8 cellular contexts compared by ENCODE assay signal in the genomic region with DNA sequence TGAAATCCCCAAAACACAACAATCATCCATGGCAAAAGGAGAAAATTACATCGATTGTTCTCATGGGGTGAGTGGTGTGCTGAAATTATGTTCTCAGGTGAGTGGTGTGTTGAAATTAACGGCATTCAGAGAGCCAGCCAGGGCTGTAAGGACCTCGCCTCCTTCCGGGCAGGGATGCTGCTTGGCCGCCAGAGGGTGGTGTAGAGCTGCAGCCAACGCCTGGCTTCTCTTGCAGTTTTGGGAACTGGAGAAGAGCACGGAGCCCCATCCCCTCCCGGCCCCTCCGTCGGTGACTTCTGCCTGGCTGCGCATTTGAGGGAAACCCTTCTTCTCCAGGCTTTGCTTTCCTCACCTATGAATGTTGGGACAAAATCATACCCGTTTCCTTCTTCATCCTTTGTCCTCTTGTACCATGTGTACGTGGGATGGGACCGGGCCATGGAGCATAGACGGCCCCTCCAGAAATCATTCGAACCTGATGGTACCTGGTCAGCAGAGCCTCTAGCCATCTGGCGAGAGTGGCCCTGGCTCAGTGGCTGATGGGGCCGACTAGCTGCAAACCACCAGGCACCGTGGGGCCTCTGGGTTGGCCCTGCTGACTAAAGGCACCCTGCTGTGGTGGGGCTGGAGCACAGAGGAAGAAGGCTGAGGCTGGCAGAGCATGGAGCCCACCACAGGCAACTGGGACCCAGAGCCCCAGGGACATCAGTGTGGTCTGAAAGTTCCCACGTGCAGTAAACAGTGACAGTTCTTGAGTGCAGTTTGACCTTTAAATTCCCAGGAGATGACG. TPM values are rescaled to one million over a fixed set of nuclear protein-coding genes. Genes with fewer than 3 reads are reported as not detected.
DNase-seq lines count a peak whose midpoint lies in the region; ATAC-seq and TF ChIP-seq lines count a peak whose summit lies in the region.

No MANE protein-coding gene starts in this region.

- H3K4me3 ChIP-seq in DND-41 (ENCODE audit: low read depth in 1 of 2, low read length in 2 of 2) (no peak overlapping the region), MM.1S (ENCODE audit: low read length) (no peak overlapping the region)

- H4K20me1 ChIP-seq in DND-41 (ENCODE audit: insufficient read depth, low read length) (peaks cover 9% of the 10 kb centered on the region), MM.1S (ENCODE audit: insufficient read depth, low read length) (no peaks in the 10 kb centered on the region)

- H3K9ac ChIP-seq in DND-41 (ENCODE audit: low read depth, low read length) (no peak overlapping the region), MM.1S (ENCODE audit: low read length) (no peak overlapping the region)

- ATAC-seq in DND-41 (ENCODE audit: insufficient read depth, low read depth) (peak; percentile 81), GM21723 (IDR thresholded peaks at IDR 0.05; ENCODE audit: unreplicated experiment) (peak; percentile 84), left colon (peak; percentile 79), HG03196 (IDR thresholded peaks at IDR 0.05; ENCODE audit: unreplicated experiment) (no peak)

- TF ChIP-seq CTCF in DND-41 (IDR thresholded peaks at IDR 0.05; ENCODE audit: borderline replicate concordance, extremely low read depth, low read length, poor library complexity, severe bottlenecking), result peak; percentile 81
- peak; percentile 88 for TF ChIP-seq CTCF in MM.1S (IDR thresholded peaks at IDR 0.05; ENCODE audit: low read length)
- TF ChIP-seq CTCF in VCaP (conservative IDR thresholded peaks at IDR 0.05), result peak; percentile 97

- H3K27ac ChIP-seq in DND-41 (ENCODE audit: low read length) (no peak overlapping the region), MM.1S (ENCODE audit: low read length) (no peak overlapping the region), VCaP (no peak overlapping the region), caudate nucleus (ENCODE audit: low read depth, low read length) (no peak overlapping the region)

- H3K4me2 ChIP-seq in DND-41 (ENCODE audit: insufficient read depth, low read length) (no peak overlapping the region), MM.1S (ENCODE audit: low read depth, low read length) (no peak overlapping the region)

- H3K27me3 ChIP-seq in DND-41 (ENCODE audit: insufficient read depth, low read length, poor library complexity) (no peaks in the 10 kb centered on the region), MM.1S (replicated peaks; ENCODE audit: insufficient read depth, low read length) (no peaks in the 10 kb centered on the region)

- peaks cover 71% of the 10 kb centered on the region for H3K36me3 ChIP-seq in DND-41 (ENCODE audit: insufficient read depth, low read length)
- H3K36me3 ChIP-seq in MM.1S (replicated peaks; ENCODE audit: insufficient read depth, low read length), result no peaks in the 10 kb centered on the region

- H3F3A ChIP-seq in MM.1S (ENCODE audit: insufficient read depth, low read length), result no peaks in the 10 kb centered on the region

- H2AFZ ChIP-seq in DND-41 (ENCODE audit: low read depth, low read length), result no peak overlapping the region
- no peak overlapping the region for H2AFZ ChIP-seq in MM.1S (ENCODE audit: low read length)

- DNase-seq in DND-41 (peak; percentile 47), MM.1S (peak; percentile 42), caudate nucleus (lab: John Stamatoyannopoulos, UW) (peak in 47 of 61 donors; percentile 6 to 73 (median 26)), left colon (peak; percentile 48 to 55)
- DNase-seq in stimulated activated CD4-positive, alpha-beta T cell treated with anti-CD3 and anti-CD28 coated beads, Interleukin-4, amount 100 ng/mL, for 48 hours (ENCODE audit: low read depth in 2 of 2), result peak; percentile 40 to 52

- H3K9me2 ChIP-seq in MM.1S (replicated peaks; ENCODE audit: insufficient read depth, low read length), result no peaks in the 10 kb centered on the region

- intact Hi-C loops in left colon (cut with DNase I, micrococcal nuclease), result loop anchor here (5.0 to 10.0 kb wide), 3 partner anchors 76 to 126 kb away; a partner anchor contains a TSS

- H3K79me2 ChIP-seq in DND-41 (ENCODE audit: insufficient read depth, low read length) (no peaks in the 10 kb centered on the region), MM.1S (ENCODE audit: low read length) (no peaks in the 10 kb centered on the region)

- H3K9me3 ChIP-seq in DND-41 (ENCODE audit: insufficient read depth, low read length, severe bottlenecking) (no peaks in the 10 kb centered on the region), MM.1S (replicated peaks; ENCODE audit: insufficient read depth, low read length) (no peaks in the 10 kb centered on the region)

- no peaks in the 10 kb centered on the region for H3K4me1 ChIP-seq in DND-41 (ENCODE audit: insufficient read depth, low read length)
- no peaks in the 10 kb centered on the region for H3K4me1 ChIP-seq in MM.1S (ENCODE audit: low read length)

RNA-seq across cellular contexts. Expression of a gene that starts 28.4 kb away (rescaled TPM):
- total RNA-seq in left colon, result 10 to 100 TPM; 14.3 to 16.4 TPM

RNA-seq across cellular contexts. Expression of a gene that starts 28.4 kb away (rescaled TPM):
- 10 to 100 TPM; 25.9 to 29.7 TPM for total RNA-seq in left colon
